23 cellular contexts compared by ENCODE assay signal in genomic region chr22:44090571-44090905, GRCh38.
DNase-seq lines count a peak whose midpoint lies in the region; ATAC-seq, FAIRE-seq and TF ChIP-seq lines count a peak whose summit lies in the region.
"Had no signal": no experiment of that assay in that cellular context is flagged by ENCODE, and none has a peak within 500 bp of the region (broad histone marks: within the 10 kb centered on the region; RNA-seq: fewer than 3 reads in every experiment).

No MANE protein-coding gene starts in this region.

- H2BK20ac ChIP-seq in H1 (ENCODE audit: low read length): no peak overlapping the region

- no peak overlapping the region for H4K91ac ChIP-seq in H1 (replicated peaks; ENCODE audit: insufficient read length, low read length)
- H4K91ac ChIP-seq in neuronal stem cell (ENCODE audit: low read depth, low read length, poor library complexity): no peak overlapping the region

- H2AFZ ChIP-seq in H1 (ENCODE audit: low read length): no peak overlapping the region
- H2AFZ ChIP-seq in neuronal stem cell (ENCODE audit: low read length): no peak overlapping the region

- H3K36me3 ChIP-seq in H1 (ENCODE audit: control insufficient read depth in 2 of 4, insufficient read depth in 4 of 4, low read length in 3 of 4) (no peaks in the 10 kb centered on the region), neuronal stem cell (replicated peaks in 1 of 2; ENCODE audit: control insufficient read depth in 2 of 2, insufficient read depth in 2 of 2, low read length in 2 of 2) (no peaks in the 10 kb centered on the region)

- TF ChIP-seq RAD21 in H1 (IDR thresholded peaks at IDR 0.05 in 1 of 2, conservative IDR thresholded peaks at IDR 0.05 in 1 of 2; ENCODE audit: low read depth in 2 of 2, low read length in 2 of 2): no peak

- no peak overlapping the region for H3K4ac ChIP-seq in H1 (replicated peaks; ENCODE audit: insufficient read length, low read depth, low read length)
- no peak overlapping the region for H3K4ac ChIP-seq in neuronal stem cell (ENCODE audit: low read length)

- H3K9ac ChIP-seq in H1 (replicated peaks in 1 of 4; ENCODE audit: extremely low read depth in 1 of 4, low read depth in 3 of 4, low read length in 3 of 4) (no peak overlapping the region), neuronal stem cell (ENCODE audit: low read depth, low read length, poor library complexity) (no peak overlapping the region)

- no peak overlapping the region for H3K27ac ChIP-seq in H1 (ENCODE audit: low read depth, low read length)
- no peak overlapping the region for H3K27ac ChIP-seq in neuronal stem cell (replicated peaks; ENCODE audit: low read length)

- no peak for TF ChIP-seq POLR2A in H1 (IDR thresholded peaks at IDR 0.05; ENCODE audit: control extremely low read depth in 1 of 2, low read depth in 2 of 2, low read length in 2 of 2)

- 91% methylated on average over 9 of the region's 9 CpGs; no CpG with 5 or more reads in 1 of the 2 experiments for WGBS in H1 (ENCODE audit: extremely low coverage in 1 of 2, insufficient coverage in 1 of 2, insufficient read length in 1 of 2, insufficient replicate concordance in 2 of 2, low coverage in 1 of 2, low lambda C conversion rate in 2 of 2, missing lambda C conversion rate in 1 of 2), 2 experiments
- no CpG with 5 or more reads among the region's 9 CpGs for WGBS in neuronal stem cell (ENCODE audit: extremely low coverage in 2 of 2, insufficient read length in 2 of 2, insufficient replicate concordance in 1 of 2), 2 donors

- no peaks in the 10 kb centered on the region for H4K20me1 ChIP-seq in H1 (replicated peaks in 1 of 2; ENCODE audit: control insufficient read depth in 1 of 2, insufficient read depth in 2 of 2, low read length in 2 of 2)

- POLR2A ChIA-PET in H1 (lab: Charles Lee; ENCODE audit: partially characterized antibody): no interaction called here

- FAIRE-seq in H1 (lab: Jason Lieb, UNC) (no peak), GM19239 (lab: Jason Lieb, UNC) (no peak)
- FAIRE-seq: GM12891 had no signal

- H3K4me2 ChIP-seq in H1 (ENCODE audit: insufficient read depth in 1 of 2, low read depth in 2 of 2, low read length in 2 of 2) (no peak overlapping the region), neuronal stem cell (ENCODE audit: insufficient read depth, low read length, poor library complexity, severe bottlenecking) (no peak overlapping the region)

- no peak for TF ChIP-seq EP300 in H1 (IDR thresholded peaks at IDR 0.05; ENCODE audit: borderline replicate concordance in 1 of 2, low read depth in 2 of 2, low read length in 2 of 2)

- H3K14ac ChIP-seq in H1 (ENCODE audit: insufficient read length): no peak overlapping the region
- H3K14ac ChIP-seq in neuronal stem cell (ENCODE audit: low read length): no peak overlapping the region

- peak overlapping the region; percentile 6; the same call in 1 of the 2 replicates for H4K8ac ChIP-seq in H1 (ENCODE audit: extremely low read depth, insufficient read depth, low read length)
- no peak overlapping the region for H4K8ac ChIP-seq in neuronal stem cell (ENCODE audit: low read depth, low read length)

- H3K9me3 ChIP-seq in H1 (ENCODE audit: insufficient read depth in 2 of 2, low read depth in 1 of 2, low read length in 1 of 2) (no peaks in the 10 kb centered on the region), neuronal stem cell (replicated peaks in 1 of 2; ENCODE audit: control insufficient read depth in 2 of 2, insufficient read depth in 1 of 2, low read depth in 1 of 2, low read length in 2 of 2) (no peaks in the 10 kb centered on the region)

- H3K18ac ChIP-seq in H1 (ENCODE audit: extremely low read depth, low read length): no peak overlapping the region
- H3K18ac ChIP-seq in neuronal stem cell (ENCODE audit: low read length): no peak overlapping the region

- H2AK5ac ChIP-seq in H1 (ENCODE audit: low read depth, low read length) (no peak overlapping the region), neuronal stem cell (ENCODE audit: low read depth, low read length) (peak overlapping the region; percentile 25)

- DNase-seq in left ventricle myocardium superior (peak; percentile 23), cardiac septum (ENCODE audit: low spot score) (no peak), H1 (ENCODE audit: low read depth in 1 of 2, low spot score in 2 of 2) (no peak), neuronal stem cell (ENCODE audit: low spot score) (no peak), NCI-H69 (lab: John Stamatoyannopoulos, UW) (no peak), GM19239 (ENCODE audit: insufficient read length, low spot score) (no peak), NCI-H2107 treated with DMSO at 0.1 percent for 48 hours (lab: John Stamatoyannopoulos, UW; ENCODE audit: unreplicated experiment) (no peak)
- DNase-seq: AML-193; C1 segment of cervical spinal cord; Calu3; DMS153; GOT3; MM.1S; NCI-H1048; NCI-H1436; NCI-H1930; NCI-H226; NCI-H510A treated with DMSO at 0.1 percent for 48 hours; NCI-H774; NK-92 treated with Interleukin-12 subunit alpha and Interleukin-12 subunit beta, amount 100 ng/mL, for 24 hours had no signal

- no peak overlapping the region for H2BK120ac ChIP-seq in H1 (replicated peaks; ENCODE audit: low read depth, low read length)
- no peak overlapping the region for H2BK120ac ChIP-seq in neuronal stem cell (ENCODE audit: low read depth, low read length)

- H3K23me2 ChIP-seq in H1 (ENCODE audit: low read depth, low read length): no peaks in the 10 kb centered on the region

- H2BK5ac ChIP-seq in H1 (ENCODE audit: low read depth, low read length) (no peak overlapping the region), neuronal stem cell (ENCODE audit: low read length) (no peak overlapping the region)

- H3K27me3 ChIP-seq in H1 (replicated peaks in 1 of 4; ENCODE audit: control insufficient read depth in 3 of 4, extremely low read depth in 1 of 4, insufficient read depth in 3 of 4, low read length in 3 of 4) (no peaks in the 10 kb centered on the region), neuronal stem cell (ENCODE audit: control insufficient read depth in 3 of 3, insufficient read depth in 3 of 3, low read depth in 1 of 3, low read length in 3 of 3) (peaks cover 0 to 4% (median 0%) of the 10 kb centered on the region in 3 experiments)

- no peak overlapping the region for H3K56ac ChIP-seq in H1 (replicated peaks; ENCODE audit: insufficient read length, low read depth, low read length)

- TF ChIP-seq CTCF in H1 (IDR thresholded peaks at IDR 0.05; ENCODE audit: control extremely low read depth in 1 of 3, insufficient read depth in 1 of 3, low read depth in 1 of 3, low read length in 3 of 3): no peak

- H3K79me2 ChIP-seq in H1 (ENCODE audit: control insufficient read depth in 1 of 2, insufficient read depth in 2 of 2, low read length in 2 of 2): no peaks in the 10 kb centered on the region

- H2BK15ac ChIP-seq in H1 (ENCODE audit: low read length) (no peak overlapping the region), neuronal stem cell (ENCODE audit: low read length) (no peak overlapping the region)

- H3K79me1 ChIP-seq in H1 (ENCODE audit: low read depth, low read length) (no peaks in the 10 kb centered on the region), neuronal stem cell (ENCODE audit: low read depth, low read length) (no peaks in the 10 kb centered on the region)

- CTCF ChIA-PET in H1 (lab: Charles Lee; ENCODE audit: partially characterized antibody): interaction anchor here (0.5 to 0.9 kb wide), 3 partner anchors 12 to 97 kb away, joined by 3 to 4 read pairs (median 3); no protein-coding TSS in a partner anchor

- peaks cover 0 to 4% (median 2%) of the 10 kb centered on the region in 4 experiments; a peak in 4 of 7 replicates for H3K4me1 ChIP-seq in H1 (replicated peaks in 1 of 4; ENCODE audit: control insufficient read depth in 3 of 4, insufficient read depth in 4 of 4, low read length in 3 of 4)
- peaks cover 1 to 11% of the 10 kb centered on the region in 2 donors for H3K4me1 ChIP-seq in neuronal stem cell (ENCODE audit: control insufficient read depth in 2 of 2, insufficient read depth in 1 of 2, low read depth in 1 of 2, low read length in 2 of 2)

- H3K4me3 ChIP-seq in H1 (ENCODE audit: extremely low read depth in 1 of 4, insufficient read depth in 2 of 4, low read depth in 3 of 4, low read length in 4 of 4): no peak overlapping the region
- H3K4me3 ChIP-seq in neuronal stem cell (ENCODE audit: low read length in 2 of 2): no peak overlapping the region

- H4K5ac ChIP-seq in H1 (ENCODE audit: insufficient read length, low read depth, low read length): no peak overlapping the region

- 0 out of 2 replicates have a peak overlapping the region, but pooled peaks have one; percentile 50 for H2BK12ac ChIP-seq in H1 (ENCODE audit: low read depth, low read length)
- no peak overlapping the region for H2BK12ac ChIP-seq in neuronal stem cell (ENCODE audit: low read length)

- H3K23ac ChIP-seq in H1 (ENCODE audit: insufficient read length): no peak overlapping the region
- no peak overlapping the region for H3K23ac ChIP-seq in neuronal stem cell (ENCODE audit: low read depth, low read length, poor library complexity)

- no peak for ATAC-seq in left ventricle myocardium superior
- ATAC-seq: HCT116, Panc1 had no signal

- intact Hi-C loops in left ventricle myocardium superior (cut with micrococcal nuclease) (no loop called here), cardiac septum (cut with DNase I) (no loop called here)

TF ChIP-seq in H1, 55 proteins besides CTCF, POLR2A, EP300 and RAD21 (continues in another document):
- TF ChIP-seq RNF2 (IDR thresholded peaks at IDR 0.05; ENCODE audit: borderline replicate concordance, low read depth, low read length, missing control alignments, poor library complexity, severe bottlenecking): no peak
- TF ChIP-seq NANOG (IDR thresholded peaks at IDR 0.05; ENCODE audit: insufficient read depth, low read depth, low read length, poor library complexity, severe bottlenecking): no peak
- TF ChIP-seq TEAD4 (IDR thresholded peaks at IDR 0.05; ENCODE audit: low read depth, low read length): no peak
- no peak for TF ChIP-seq BACH1 (IDR thresholded peaks at IDR 0.05; ENCODE audit: low read length)
- TF ChIP-seq ASH2L (IDR thresholded peaks at IDR 0.05; ENCODE audit: low read length): no peak
- no peak for TF ChIP-seq ZNF274 (IDR thresholded peaks at IDR 0.05; ENCODE audit: borderline replicate concordance, extremely low read depth, low read length)
- TF ChIP-seq SP1 (IDR thresholded peaks at IDR 0.05; ENCODE audit: low read depth, low read length): no peak
- TF ChIP-seq KDM1A (IDR thresholded peaks at IDR 0.05; ENCODE audit: borderline replicate concordance, low read length): no peak
- no peak for TF ChIP-seq TBP (IDR thresholded peaks at IDR 0.05; ENCODE audit: low read depth, low read length)
- no peak for TF ChIP-seq CTBP2 (IDR thresholded peaks at IDR 0.05; ENCODE audit: borderline replicate concordance, insufficient read depth, insufficient read length, low read length)
- TF ChIP-seq SRF (IDR thresholded peaks at IDR 0.05; ENCODE audit: low read depth, low read length): no peak
